9 cellular contexts compared by ENCODE assay signal in the genomic region with DNA sequence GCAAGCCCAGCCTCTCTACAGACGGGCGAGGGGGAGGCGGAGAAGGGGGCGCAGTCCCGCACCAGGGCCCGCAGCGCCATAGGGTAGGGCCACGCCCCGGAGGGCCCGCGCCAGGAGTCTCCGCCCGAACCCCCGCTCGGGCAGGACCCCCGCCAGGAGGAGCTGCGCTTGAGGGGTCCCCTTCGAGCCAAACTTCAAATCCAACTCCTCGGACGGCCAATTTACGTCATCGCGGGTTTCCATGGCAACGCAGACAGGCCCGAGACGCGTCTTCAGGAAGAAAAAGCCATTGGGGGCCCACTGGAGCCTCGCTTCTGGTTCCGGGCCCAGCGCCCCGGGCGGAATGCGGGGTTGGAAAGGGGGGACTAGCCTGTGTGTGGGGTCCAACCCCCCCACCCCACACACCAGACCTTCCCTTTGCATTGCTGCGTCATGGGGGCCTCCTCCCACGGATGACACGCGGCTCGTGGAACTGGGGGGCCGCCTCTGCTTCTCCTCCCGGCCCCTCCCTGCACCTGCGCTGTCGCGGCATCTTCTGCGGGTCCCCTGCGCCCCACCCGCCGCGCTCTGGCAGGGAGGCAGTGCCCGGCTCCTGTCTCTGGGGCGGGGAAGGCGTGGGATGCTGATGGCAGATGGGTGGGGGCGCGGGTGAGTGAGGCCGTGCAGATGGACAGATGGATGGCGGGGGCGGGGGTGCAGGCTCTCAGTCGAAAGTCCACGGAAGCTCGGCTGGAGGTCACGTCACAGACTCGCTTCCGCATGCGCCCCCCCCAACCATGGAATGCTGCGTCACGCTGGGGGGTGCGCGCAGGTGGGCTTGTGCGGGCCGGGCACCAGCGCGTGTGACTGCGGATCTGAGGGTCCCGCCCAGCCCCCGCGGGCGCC. TPM values are rescaled to one million over a fixed set of nuclear protein-coding genes. Genes with fewer than 3 reads are reported as not detected.
DNase-seq lines count a peak whose midpoint lies in the region; ATAC-seq and TF ChIP-seq lines count a peak whose summit lies in the region.
"Had no signal": no experiment of that assay in that cellular context is flagged by ENCODE, and none has a peak within 500 bp of the region (broad histone marks: within the 10 kb centered on the region; RNA-seq: fewer than 3 reads in every experiment).

No MANE protein-coding gene starts in this region.

- H3K4me3 Mint-ChIP-seq in activated T-helper 17 cell treated with anti-CD3 and anti-CD28 coated beads, Interleukin-2, amount 50 U/mL, for 72 hours: peak overlapping the region; percentile 67
- peak overlapping the region; percentile 52 for H3K4me3 Mint-ChIP-seq in nephron progenitor cell

- no peaks in the 10 kb centered on the region for H3K9me3 Mint-ChIP-seq in activated T-helper 17 cell treated with anti-CD3 and anti-CD28 coated beads, Interleukin-2, amount 50 U/mL, for 72 hours
- H3K9me3 Mint-ChIP-seq in nephron progenitor cell: peaks cover 35% of the 10 kb centered on the region

- H3K36me3 ChIP-seq in MG63: no peaks in the 10 kb centered on the region
- H3K36me3 ChIP-seq: neutrophil had no signal

- TF ChIP-seq CTCF in nephron progenitor cell (IDR thresholded peaks at IDR 0.05): no peak

- DNase-seq in Ammon's horn (ENCODE audit: low spot score): peak; percentile 61
- DNase-seq in MG63: peak; percentile 44
- peak; percentile 56 for DNase-seq in fibroblast of gingiva (ENCODE audit: low read depth)
- peak; percentile 78 for DNase-seq in nephron progenitor cell
- peak; percentile 80 for DNase-seq in stimulated activated naive CD8-positive, alpha-beta T cell treated with anti-CD3 and anti-CD28 coated beads, Interleukin-15, Interleukin-2, amounts not matched to agents 100 U/mL and 50 U/mL, for 24 hours

- no peak overlapping the region for H3K27ac Mint-ChIP-seq in activated T-helper 17 cell treated with anti-CD3 and anti-CD28 coated beads, Interleukin-2, amount 50 U/mL, for 72 hours
- H3K27ac Mint-ChIP-seq in nephron progenitor cell: no peak overlapping the region

- H3K27me3 Mint-ChIP-seq in activated T-helper 17 cell treated with anti-CD3 and anti-CD28 coated beads, Interleukin-2, amount 50 U/mL, for 72 hours: no peaks in the 10 kb centered on the region
- H3K27me3 Mint-ChIP-seq in nephron progenitor cell (ENCODE audit: low read depth, poor library complexity): no peaks in the 10 kb centered on the region

- no peaks in the 10 kb centered on the region for H3K4me1 Mint-ChIP-seq in activated T-helper 17 cell treated with anti-CD3 and anti-CD28 coated beads, Interleukin-2, amount 50 U/mL, for 72 hours
- H3K4me1 Mint-ChIP-seq in nephron progenitor cell: no peaks in the 10 kb centered on the region

- H3K9me3 ChIP-seq in MG63: no peaks in the 10 kb centered on the region
- H3K9me3 ChIP-seq: neutrophil had no signal

- peaks cover 53% of the 10 kb centered on the region for H3K27me3 ChIP-seq in MG63

- ATAC-seq in activated T-helper 17 cell treated with anti-CD3 and anti-CD28 coated beads, Interleukin-2, amount 50 U/mL, for 72 hours (replicated peaks): peak; percentile 36
- peak; percentile 55 for ATAC-seq in stimulated activated naive CD8-positive, alpha-beta T cell treated with anti-CD3 and anti-CD28 coated beads, Interleukin-15, Interleukin-2, amounts not matched to agents 100 U/mL and 50 U/mL, for 24 hours
- ATAC-seq in GM21390 (IDR thresholded peaks at IDR 0.05; ENCODE audit: unreplicated experiment) (no peak), HG03342 (IDR thresholded peaks at IDR 0.05; ENCODE audit: unreplicated experiment) (no peak)

- H3K4me3 ChIP-seq in MG63: peak overlapping the region; percentile 14; the same call in 1 of the 2 replicates

- H3K36me3 Mint-ChIP-seq in activated T-helper 17 cell treated with anti-CD3 and anti-CD28 coated beads, Interleukin-2, amount 50 U/mL, for 72 hours (ENCODE audit: low read depth): no peaks in the 10 kb centered on the region
- peaks cover 9% of the 10 kb centered on the region for H3K36me3 Mint-ChIP-seq in nephron progenitor cell (ENCODE audit: low read depth)

RNA-seq across cellular contexts. Expression of gene CALY, which starts 1.2 kb away (rescaled TPM):
- not detected in 2 replicates for total RNA-seq in MG63 (2014; rRNA removed; shearing (Covaris generic); ENCODE audit: low replicate concordance)
- not detected for total RNA-seq in activated T-helper 17 cell treated with anti-CD3 and anti-CD28 coated beads, Interleukin-2, amount 50 U/mL, for 72 hours

RNA-seq across cellular contexts. Expression of gene PRAP1, which starts 11.7 kb away (rescaled TPM):
- not detected in 2 replicates for total RNA-seq in MG63 (2014; rRNA removed; shearing (Covaris generic); ENCODE audit: low replicate concordance)
- not detected for total RNA-seq in activated T-helper 17 cell treated with anti-CD3 and anti-CD28 coated beads, Interleukin-2, amount 50 U/mL, for 72 hours

RNA-seq across cellular contexts. Expression of gene FUOM, which starts 22.3 kb away (rescaled TPM):
- 10.8 and 50.8 TPM in 2 replicates for total RNA-seq in MG63 (2014; rRNA removed; shearing (Covaris generic); ENCODE audit: low replicate concordance)
- total RNA-seq in activated T-helper 17 cell treated with anti-CD3 and anti-CD28 coated beads, Interleukin-2, amount 50 U/mL, for 72 hours: 10 to 100 TPM; 13.8 to 21.9 TPM

RNA-seq across cellular contexts. Expression of gene ZNF511, which starts 26.8 kb away (rescaled TPM):
- 42.0 and 75.7 TPM in 2 replicates for total RNA-seq in MG63 (2014; rRNA removed; shearing (Covaris generic); ENCODE audit: low replicate concordance)
- total RNA-seq in activated T-helper 17 cell treated with anti-CD3 and anti-CD28 coated beads, Interleukin-2, amount 50 U/mL, for 72 hours: 10 to 100 TPM; 52.8 to 74.2 TPM

RNA-seq across cellular contexts. Expression of gene TUBGCP2, which starts 26.8 kb away (rescaled TPM):
- 58.6 and 80.8 TPM in 2 replicates for total RNA-seq in MG63 (2014; rRNA removed; shearing (Covaris generic); ENCODE audit: low replicate concordance)
- total RNA-seq in activated T-helper 17 cell treated with anti-CD3 and anti-CD28 coated beads, Interleukin-2, amount 50 U/mL, for 72 hours: 10 to 100 TPM; 47.8 to 55.8 TPM

Comparison
In these comparisons a context has a peak if more than half of its experiments do, and no peak if none do; other contexts are left out.
1. ATAC-seq: peak in activated T-helper 17 cell treated with anti-CD3 and anti-CD28 coated beads, Interleukin-2, amount 50 U/mL, for 72 hours (single experiment) and stimulated activated naive CD8-positive, alpha-beta T cell treated with anti-CD3 and anti-CD28 coated beads, Interleukin-15, Interleukin-2, amounts not matched to agents 100 U/mL and 50 U/mL, for 24 hours (single experiment); none in GM21390 (single experiment) and HG03342 (single experiment).
2. Peak in every context shown above with its lines, with median percentiles within 50 percentile points of each other: DNase-seq.